ENCODE assay signal across 1 cellular context in genomic region chr9:35884908-35885307, GRCh38.
A peak's percentile ranks its signal among the peaks of the same experiment; 100 is the strongest.
TF ChIP-seq lines count a peak whose summit lies in the region.

No MANE protein-coding gene starts in this region.

TF ChIP-seq in HEK293, 187 proteins besides CTCF, POLR2A, EP300 and RAD21 (continued from another document):
- TF ChIP-seq, protein P1, sequence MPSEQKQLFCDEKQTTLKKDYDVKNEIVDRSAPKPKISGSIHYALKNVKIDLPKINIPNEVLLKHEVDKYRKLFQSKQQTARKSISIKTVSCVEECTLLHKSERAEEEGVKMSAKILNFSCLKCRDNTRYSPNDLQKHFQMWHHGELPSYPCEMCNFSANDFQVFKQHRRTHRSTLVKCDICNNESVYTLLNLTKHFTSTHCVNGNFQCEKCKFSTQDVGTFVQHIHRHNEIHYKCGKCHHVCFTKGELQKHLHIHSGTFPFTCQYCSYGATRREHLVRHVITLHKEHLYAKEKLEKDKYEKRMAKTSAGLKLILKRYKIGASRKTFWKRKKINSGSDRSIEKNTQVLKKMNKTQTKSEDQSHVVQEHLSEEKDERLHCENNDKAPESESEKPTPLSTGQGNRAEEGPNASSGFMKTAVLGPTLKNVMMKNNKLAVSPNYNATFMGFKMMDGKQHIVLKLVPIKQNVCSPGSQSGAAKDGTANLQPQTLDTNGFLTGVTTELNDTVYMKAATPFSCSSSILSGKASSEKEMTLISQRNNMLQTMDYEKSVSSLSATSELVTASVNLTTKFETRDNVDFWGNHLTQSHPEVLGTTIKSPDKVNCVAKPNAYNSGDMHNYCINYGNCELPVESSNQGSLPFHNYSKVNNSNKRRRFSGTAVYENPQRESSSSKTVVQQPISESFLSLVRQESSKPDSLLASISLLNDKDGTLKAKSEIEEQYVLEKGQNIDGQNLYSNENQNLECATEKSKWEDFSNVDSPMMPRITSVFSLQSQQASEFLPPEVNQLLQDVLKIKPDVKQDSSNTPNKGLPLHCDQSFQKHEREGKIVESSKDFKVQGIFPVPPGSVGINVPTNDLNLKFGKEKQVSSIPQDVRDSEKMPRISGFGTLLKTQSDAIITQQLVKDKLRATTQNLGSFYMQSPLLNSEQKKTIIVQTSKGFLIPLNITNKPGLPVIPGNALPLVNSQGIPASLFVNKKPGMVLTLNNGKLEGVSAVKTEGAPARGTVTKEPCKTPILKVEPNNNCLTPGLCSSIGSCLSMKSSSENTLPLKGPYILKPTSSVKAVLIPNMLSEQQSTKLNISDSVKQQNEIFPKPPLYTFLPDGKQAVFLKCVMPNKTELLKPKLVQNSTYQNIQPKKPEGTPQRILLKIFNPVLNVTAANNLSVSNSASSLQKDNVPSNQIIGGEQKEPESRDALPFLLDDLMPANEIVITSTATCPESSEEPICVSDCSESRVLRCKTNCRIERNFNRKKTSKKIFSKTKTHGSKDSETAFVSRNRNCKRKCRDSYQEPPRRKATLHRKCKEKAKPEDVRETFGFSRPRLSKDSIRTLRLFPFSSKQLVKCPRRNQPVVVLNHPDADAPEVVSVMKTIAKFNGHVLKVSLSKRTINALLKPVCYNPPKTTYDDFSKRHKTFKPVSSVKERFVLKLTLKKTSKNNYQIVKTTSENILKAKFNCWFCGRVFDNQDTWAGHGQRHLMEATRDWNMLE (tag by site-specific recombination; conservative IDR thresholded peaks at IDR 0.05; ENCODE audit: low read depth): peak; percentile 83
- TF ChIP-seq ZNF202 (tag by site-specific recombination; IDR thresholded peaks at IDR 0.05; ENCODE audit: borderline replicate concordance) (peak; percentile 53; the same call in 1 of the 2 replicates), ZNF140 (tag by site-specific recombination; IDR thresholded peaks at IDR 0.05) (peak; percentile 51; the same call in 1 of the 2 replicates), ZNF394 (tag by site-specific recombination; IDR thresholded peaks at IDR 0.05; ENCODE audit: borderline replicate concordance) (peak; percentile 88), ZNF558 (tag by site-specific recombination; IDR thresholded peaks at IDR 0.05) (peak; percentile 59; the same call in 1 of the 2 replicates), ZBTB11 (tag by site-specific recombination; conservative IDR thresholded peaks at IDR 0.05; ENCODE audit: low read depth) (peak; percentile 57; the same call in 1 of the 2 replicates), ZNF664 (tag by site-specific recombination; IDR thresholded peaks at IDR 0.05) (0 out of 2 replicates have a peak, but pooled peaks have one; percentile 13), ZNF433 (tag by site-specific recombination; IDR thresholded peaks at IDR 0.05; ENCODE audit: low read depth) (peak; percentile 39; the same call in 1 of the 2 replicates), ZNF266 (tag by site-specific recombination; IDR thresholded peaks at IDR 0.05; ENCODE audit: low read depth) (peak; percentile 55; the same call in 1 of the 2 replicates), ZNF560 (tag by site-specific recombination; IDR thresholded peaks at IDR 0.05; ENCODE audit: borderline replicate concordance) (peak; percentile 59; the same call in 1 of the 2 replicates), ZNF654 (tag by site-specific recombination; IDR thresholded peaks at IDR 0.05; ENCODE audit: low read depth) (peak; percentile 27), ZBTB8A (tag by site-specific recombination; IDR thresholded peaks at IDR 0.05) (peak; percentile 42; the same call in 1 of the 2 replicates), ZNF623 (tag by site-specific recombination; IDR thresholded peaks at IDR 0.05) (peak; percentile 55)
